8 cellular contexts compared by ENCODE assay signal in the genomic region with DNA sequence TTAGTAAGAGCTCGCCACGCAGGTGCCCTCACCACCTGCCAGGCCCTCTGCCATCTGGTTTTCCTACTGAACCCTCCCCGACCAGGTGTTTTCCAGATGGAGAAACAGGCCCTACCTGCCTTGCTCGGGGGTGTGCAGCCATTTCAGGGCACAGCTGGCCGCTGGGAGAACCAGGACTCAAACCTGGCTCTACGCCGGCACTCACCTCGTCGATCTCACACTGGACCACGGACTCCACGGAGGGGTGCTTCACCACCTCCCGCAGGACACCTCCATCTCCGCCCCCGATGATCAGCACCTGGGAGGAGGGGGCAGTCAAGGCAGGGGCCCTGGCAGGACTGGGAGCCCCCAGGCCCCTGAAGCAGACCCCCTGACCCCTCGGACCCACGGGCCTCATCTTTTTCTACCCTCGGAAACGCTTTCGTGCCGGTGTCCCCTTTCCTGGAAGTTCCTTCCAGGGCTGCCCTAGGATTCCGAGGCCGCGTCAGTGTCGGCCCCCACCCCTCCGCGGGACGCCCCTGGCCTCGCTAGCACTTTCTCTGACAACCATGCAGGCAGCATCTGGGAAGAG. TPM values are rescaled to one million over a fixed set of nuclear protein-coding genes. Genes with fewer than 3 reads are reported as not detected.
A peak's percentile ranks its signal among the peaks of the same experiment; 100 is the strongest.
DNase-seq lines count a peak whose midpoint lies in the region; ATAC-seq and TF ChIP-seq lines count a peak whose summit lies in the region.

No MANE protein-coding gene starts in this region.

- no peak for TF ChIP-seq CTCF in left ventricle myocardium inferior (IDR thresholded peaks at IDR 0.05; ENCODE audit: borderline replicate concordance)
- TF ChIP-seq CTCF in right lobe of liver (IDR thresholded peaks at IDR 0.05): no peak
- no peak for TF ChIP-seq CTCF in uterus (IDR thresholded peaks at IDR 0.05)

- peak overlapping the region; percentile 94 for H3K4me3 Mint-ChIP-seq in activated T-helper 17 cell treated with anti-CD3 and anti-CD28 coated beads, Interleukin-2, amount 50 U/mL, for 72 hours

- no peaks in the 10 kb centered on the region for H3K9me3 ChIP-seq in left ventricle myocardium inferior (replicated peaks)
- H3K9me3 ChIP-seq in right lobe of liver: no peaks in the 10 kb centered on the region
- no peaks in the 10 kb centered on the region for H3K9me3 ChIP-seq in uterus

- H3K36me3 ChIP-seq in left ventricle myocardium inferior (peaks cover 30% of the 10 kb centered on the region), right lobe of liver (peaks cover 0 to 13% (median under 1%) of the 10 kb centered on the region in 4 donors), uterus (no peaks in the 10 kb centered on the region)

- no peaks in the 10 kb centered on the region for H3K27me3 Mint-ChIP-seq in activated T-helper 17 cell treated with anti-CD3 and anti-CD28 coated beads, Interleukin-2, amount 50 U/mL, for 72 hours

- H3K27ac ChIP-seq in left ventricle myocardium inferior (replicated peaks) (no peak overlapping the region), right lobe of liver (no peak overlapping the region), uterus (peak overlapping the region in 1 of 2 donors; percentile 47)

- DNase-seq in left ventricle myocardium inferior: no peak
- DNase-seq in Right ventricle myocardium inferior (ENCODE audit: missing footprints): no peak
- DNase-seq in right lobe of liver: no peak
- no peak for DNase-seq in uterus
- no peak for DNase-seq in stimulated activated naive CD4-positive, alpha-beta T cell treated with Interleukin-2 at 50 U/mL for 16 hours (lab: John Stamatoyannopoulos, UW)
- no peak for DNase-seq in midbrain (lab: John Stamatoyannopoulos, UW)

- ATAC-seq in Right ventricle myocardium inferior: no peak
- no peak for ATAC-seq in activated T-helper 17 cell treated with anti-CD3 and anti-CD28 coated beads, Interleukin-2, amount 50 U/mL, for 72 hours (replicated peaks)
- ATAC-seq in right lobe of liver: no peak
- ATAC-seq in HG02571 (IDR thresholded peaks at IDR 0.05; ENCODE audit: unreplicated experiment): no peak

- H3K4me3 ChIP-seq in left ventricle myocardium inferior: peak overlapping the region; percentile 98
- peak overlapping the region; percentile 75 to 94 (median 89) for H3K4me3 ChIP-seq in right lobe of liver
- H3K4me3 ChIP-seq in uterus: peak overlapping the region; percentile 39 to 61

- peak overlapping the region; percentile 94 for H3K27ac Mint-ChIP-seq in activated T-helper 17 cell treated with anti-CD3 and anti-CD28 coated beads, Interleukin-2, amount 50 U/mL, for 72 hours

- peaks cover 21% of the 10 kb centered on the region for H3K4me1 Mint-ChIP-seq in activated T-helper 17 cell treated with anti-CD3 and anti-CD28 coated beads, Interleukin-2, amount 50 U/mL, for 72 hours

- H3K27me3 ChIP-seq in left ventricle myocardium inferior (ENCODE audit: low read depth): no peaks in the 10 kb centered on the region
- no peaks in the 10 kb centered on the region for H3K27me3 ChIP-seq in right lobe of liver
- no peaks in the 10 kb centered on the region for H3K27me3 ChIP-seq in uterus

- H3K36me3 Mint-ChIP-seq in activated T-helper 17 cell treated with anti-CD3 and anti-CD28 coated beads, Interleukin-2, amount 50 U/mL, for 72 hours (ENCODE audit: low read depth): peaks cover 61% of the 10 kb centered on the region

- WGBS in right lobe of liver (ENCODE audit: insufficient coverage, low coverage, low lambda C conversion rate, missing lambda C conversion rate): 66% methylated on average over 11 of the region's 28 CpGs

- H3K4me1 ChIP-seq in left ventricle myocardium inferior (peaks cover 30% of the 10 kb centered on the region), right lobe of liver (peaks cover 0 to 7% (median 3%) of the 10 kb centered on the region in 4 donors), uterus (peaks cover 5 to 9% of the 10 kb centered on the region in 2 donors)

- TF ChIP-seq POLR2A in right lobe of liver (IDR thresholded peaks at IDR 0.05) (no peak), uterus (IDR thresholded peaks at IDR 0.05) (no peak)

- no peaks in the 10 kb centered on the region for H3K9me3 Mint-ChIP-seq in activated T-helper 17 cell treated with anti-CD3 and anti-CD28 coated beads, Interleukin-2, amount 50 U/mL, for 72 hours

- intact Hi-C loops in left ventricle myocardium inferior (cut with micrococcal nuclease) (no loop called here), Right ventricle myocardium inferior (cut with DNase I) (no loop called here), right lobe of liver (cut with DNase I) (no loop called here), uterus (cut with DNase I; ENCODE audit: low total_unique reads) (no loop called here)

RNA-seq across cellular contexts. Expression of gene SRM, which starts 1.1 kb away (rescaled TPM):
- 53.9 TPM for total RNA-seq in left ventricle myocardium inferior
- total RNA-seq in Right ventricle myocardium inferior: 54.0 TPM
- 100 to 1,000 TPM in 1 of 2 donors, 10 to 100 TPM in 1; 83.9 to 225 TPM for total RNA-seq in activated T-helper 17 cell treated with anti-CD3 and anti-CD28 coated beads, Interleukin-2, amount 50 U/mL, for 72 hours
- 10 to 100 TPM; 24.3 to 72.8 (median 31.6) TPM for total RNA-seq in right lobe of liver
- 10 to 100 TPM; 15.5 to 86.3 (median 42.8) TPM for total RNA-seq in uterus

RNA-seq across cellular contexts. Expression of gene MASP2, which starts 11.6 kb away (rescaled TPM):
- total RNA-seq in left ventricle myocardium inferior (not detected), Right ventricle myocardium inferior (not detected), right lobe of liver (100 to 1,000 TPM; 144 to 222 (median 185) TPM), uterus (not detected)
- under 1 TPM in 1 of 2 donors, not detected in 1; 0.43 TPM for total RNA-seq in activated T-helper 17 cell treated with anti-CD3 and anti-CD28 coated beads, Interleukin-2, amount 50 U/mL, for 72 hours

RNA-seq across cellular contexts. Expression of gene EXOSC10, which starts 41.0 kb away (rescaled TPM):
- total RNA-seq in left ventricle myocardium inferior (17.1 TPM), Right ventricle myocardium inferior (18.1 TPM), right lobe of liver (10 to 100 TPM; 13.4 to 32.4 (median 20.7) TPM), uterus (10 to 100 TPM; 32.4 to 98.1 (median 59.9) TPM)
- 100 to 1,000 TPM in 1 of 2 donors, 10 to 100 TPM in 1; 69.0 to 102 TPM for total RNA-seq in activated T-helper 17 cell treated with anti-CD3 and anti-CD28 coated beads, Interleukin-2, amount 50 U/mL, for 72 hours

RNA-seq across cellular contexts. Expression of gene TARDBP, which starts 46.2 kb away (rescaled TPM):
- total RNA-seq in left ventricle myocardium inferior (95.5 TPM), Right ventricle myocardium inferior (107 TPM), right lobe of liver (10 to 100 TPM; 57.2 to 84.4 (median 73.8) TPM), uterus (100 to 1,000 TPM; 176 to 617 (median 207) TPM)
- 100 to 1,000 TPM; 120 to 186 TPM for total RNA-seq in activated T-helper 17 cell treated with anti-CD3 and anti-CD28 coated beads, Interleukin-2, amount 50 U/mL, for 72 hours

Comparison
In these comparisons a context has a peak if more than half of its experiments do, and no peak if none do; other contexts are left out.
1. RNA of gene MASP2, which starts 11.6 kb away (total RNA-seq): 144 to 222 TPM in right lobe of liver; 0.43 TPM in activated T-helper 17 cell treated with anti-CD3 and anti-CD28 coated beads, Interleukin-2, amount 50 U/mL, for 72 hours, not detected in left ventricle myocardium inferior (single experiment), not detected in Right ventricle myocardium inferior (single experiment) and not detected in uterus; every median in the first group is over 100 times any median in the second.
2. Peak in every context shown above with its lines, with median percentiles within 50 percentile points of each other: H3K4me3 ChIP-seq.